1 cellular context compared by ENCODE assay signal in genomic region chr7:114825423-114825951, GRCh38.
TF ChIP-seq lines count a peak whose summit lies in the region.

No MANE protein-coding gene starts in this region.

TF ChIP-seq in GM23338, 12 proteins besides CTCF, POLR2A, EP300 and RAD21 (continued from another document):
- TF ChIP-seq ETS1 (IDR thresholded peaks at IDR 0.05) (no peak), POLR2AphosphoS5 (IDR thresholded peaks at IDR 0.05; ENCODE audit: low read depth) (no peak), CREB1 (CRISPR knock-in tag; IDR thresholded peaks at IDR 0.05; ENCODE audit: low read depth) (no peak)
TF ChIP-seq in GM23338: peak in this region for 1.
